In the genomic region with DNA sequence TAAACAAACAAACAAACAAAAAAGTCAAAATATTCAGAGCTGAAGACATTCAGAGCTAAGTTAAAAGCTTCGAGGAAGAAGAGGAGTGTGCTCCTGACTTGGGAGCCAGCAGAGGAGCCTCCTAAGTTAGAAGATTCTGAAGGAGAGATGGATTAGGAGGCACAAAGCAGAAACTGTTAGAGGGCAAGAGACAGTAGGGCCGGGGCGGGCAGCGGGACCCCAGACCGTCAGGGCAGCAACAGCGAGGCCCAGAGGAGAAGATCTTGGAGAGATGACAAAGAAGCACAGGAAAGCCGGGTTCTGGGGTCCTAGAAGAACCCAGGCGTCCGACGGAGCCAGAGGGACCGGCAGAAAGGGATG, we compare ENCODE assay signal across 9 cellular contexts. TPM values are rescaled to one million over a fixed set of nuclear protein-coding genes. Genes with fewer than 3 reads are reported as not detected.
A peak's percentile ranks its signal among the peaks of the same experiment; 100 is the strongest.
DNase-seq lines count a peak whose midpoint lies in the region; TF ChIP-seq lines count a peak whose summit lies in the region.
"Had no signal": no experiment of that assay in that cellular context is flagged by ENCODE, and none has a peak within 500 bp of the region (broad histone marks: within the 10 kb centered on the region; RNA-seq: fewer than 3 reads in every experiment).

No MANE protein-coding gene starts in this region.

- DNase-seq in Caco-2 (no peak), NT2/D1 (ENCODE audit: low read depth, low spot score) (no peak), neural crest cell (ENCODE audit: low read depth, low spot score) (no peak), HT-29 (ENCODE audit: low spot score) (no peak), NCI-H187 treated with DMSO at 0.1 percent for 48 hours (lab: John Stamatoyannopoulos, UW) (no peak), OCI-M1 (lab: John Stamatoyannopoulos, UW) (no peak)
- DNase-seq in stimulated activated CD4-positive, alpha-beta T cell treated with anti-CD3 and anti-CD28 coated beads, Interleukin-4, amount 100 ng/mL, for 4 hours, result no peak
- DNase-seq: activated CD4-positive, alpha-beta T cell treated with anti-CD3 and anti-CD28 coated beads, Interleukin-2, amount 50 U/mL, for 4 hours had no signal

- H3K4me1 Mint-ChIP-seq in Caco-2 (ENCODE audit: low read depth, unreplicated experiment) (peaks cover 20% of the 10 kb centered on the region), neural crest cell (peaks cover 15% of the 10 kb centered on the region)

- H3K27ac ChIP-seq in esophagus (ENCODE audit: low read depth in 2 of 2, low read length in 1 of 2), result peak overlapping the region; percentile 1 to 6

- intact Hi-C loops in Caco-2 (cut with micrococcal nuclease; ENCODE audit: unreplicated experiment), result loop anchor here (2.0 to 5.0 kb wide), 2 partner anchors 41 to 56 kb away; no protein-coding TSS in a partner anchor

- peak overlapping the region; percentile 79 for H3K4me3 ChIP-seq in Caco-2 (ENCODE audit: low read depth, low read length)
- H3K4me3 ChIP-seq in NT2/D1 (ENCODE audit: insufficient read length, low read depth), result peak overlapping the region; percentile 78
- peak overlapping the region; percentile 42 to 63 for H3K4me3 ChIP-seq in esophagus (ENCODE audit: low read depth in 1 of 2, low read length in 2 of 2)

- H3K36me3 Mint-ChIP-seq in Caco-2 (ENCODE audit: insufficient read depth, unreplicated experiment) (no peaks in the 10 kb centered on the region), neural crest cell (ENCODE audit: low read depth) (no peaks in the 10 kb centered on the region)

- CTCF ChIA-PET in Caco-2 (lab: Charles Lee), result no interaction called here

- peak overlapping the region; percentile 39 for H3K27ac Mint-ChIP-seq in Caco-2 (ENCODE audit: unreplicated experiment)
- peak overlapping the region; percentile 94 for H3K27ac Mint-ChIP-seq in neural crest cell (ENCODE audit: unreplicated experiment)

- H3K36me3 ChIP-seq in Caco-2 (ENCODE audit: control insufficient read depth, insufficient read depth, low read length) (no peaks in the 10 kb centered on the region), NT2/D1 (ENCODE audit: insufficient read depth, insufficient read length, low read length) (no peaks in the 10 kb centered on the region), esophagus (ENCODE audit: control insufficient read depth in 2 of 2, insufficient read depth in 2 of 2, low read length in 1 of 2) (no peaks in the 10 kb centered on the region)

- H3K9ac ChIP-seq in NT2/D1 (ENCODE audit: insufficient read length, low read depth), result peak overlapping the region; percentile 81

- 6 to 39% methylated on average over 11 of the region's 11 CpGs for WGBS in esophagus, 2 donors

- H3K9me3 ChIP-seq in Caco-2, result no peaks in the 10 kb centered on the region
- no peaks in the 10 kb centered on the region for H3K9me3 ChIP-seq in NT2/D1 (ENCODE audit: insufficient read depth, low read length)
- H3K9me3 ChIP-seq in esophagus (ENCODE audit: control insufficient read depth in 2 of 2, insufficient read depth in 1 of 2, low read depth in 1 of 2, low read length in 1 of 2), result no peaks in the 10 kb centered on the region

- H3K27me3 ChIP-seq in Caco-2 (replicated peaks; ENCODE audit: control insufficient read depth, insufficient read depth, low read length) (no peaks in the 10 kb centered on the region), NT2/D1 (ENCODE audit: insufficient read depth, insufficient read length) (peaks cover 16% of the 10 kb centered on the region), esophagus (ENCODE audit: control insufficient read depth in 1 of 2, insufficient read depth in 2 of 2, low read length in 2 of 2) (no peaks in the 10 kb centered on the region)

- H3K4me1 ChIP-seq in Caco-2 (no peaks in the 10 kb centered on the region), NT2/D1 (ENCODE audit: insufficient read depth, insufficient read length) (no peaks in the 10 kb centered on the region), esophagus (ENCODE audit: control insufficient read depth in 2 of 2, insufficient read depth in 2 of 2, low read length in 1 of 2) (no peaks in the 10 kb centered on the region)

- no peak for TF ChIP-seq CTCF in Caco-2 (IDR thresholded peaks at IDR 0.05; ENCODE audit: insufficient read depth in 1 of 2, low read depth in 1 of 2, low read length in 1 of 2, severe bottlenecking in 1 of 2, unreplicated experiment in 1 of 2)
- TF ChIP-seq CTCF in neural crest cell (conservative IDR thresholded peaks at IDR 0.05), result no peak

- BruUV-seq in Caco-2 (replicated peaks; lab: Mats Ljungman, UMichigan), result no TSS peak

- H3K4me3 Mint-ChIP-seq in Caco-2 (ENCODE audit: unreplicated experiment), result peak overlapping the region; percentile 84
- H3K4me3 Mint-ChIP-seq in neural crest cell, result peak overlapping the region; percentile 92

- POLR2A ChIA-PET in Caco-2 (lab: Charles Lee), result no interaction called here

- H3K9me3 Mint-ChIP-seq in Caco-2 (ENCODE audit: unreplicated experiment) (no peaks in the 10 kb centered on the region), neural crest cell (peaks cover 3% of the 10 kb centered on the region)

- H3K27me3 Mint-ChIP-seq in Caco-2 (ENCODE audit: insufficient read depth, unreplicated experiment) (no peaks in the 10 kb centered on the region), neural crest cell (ENCODE audit: low read depth) (no peaks in the 10 kb centered on the region)

RNA-seq across cellular contexts. Expression of a gene that starts 0.7 kb away (rescaled TPM):
- total RNA-seq in Caco-2 (2022), result 8.7 and 9.1 TPM in 2 replicates
- polyA plus RNA-seq in esophagus, result 1 to 10 TPM; 1.6 to 3.0 TPM
- 13.2 and 16.2 TPM in 2 replicates for total RNA-seq in neural crest cell
- total RNA-seq in HT-29 (2014; rRNA removed; shearing (Covaris generic)), result 0.13 and 0.89 TPM in 2 replicates
